ENCODE assay signal across 8 cellular contexts in genomic region chr7:151519765-151520418, GRCh38. TPM values are rescaled to one million over a fixed set of nuclear protein-coding genes. Genes with fewer than 3 reads are reported as not detected.
A peak's percentile ranks its signal among the peaks of the same experiment; 100 is the strongest.
DNase-seq lines count a peak whose midpoint lies in the region; ATAC-seq and TF ChIP-seq lines count a peak whose summit lies in the region.

A gene with protein sequence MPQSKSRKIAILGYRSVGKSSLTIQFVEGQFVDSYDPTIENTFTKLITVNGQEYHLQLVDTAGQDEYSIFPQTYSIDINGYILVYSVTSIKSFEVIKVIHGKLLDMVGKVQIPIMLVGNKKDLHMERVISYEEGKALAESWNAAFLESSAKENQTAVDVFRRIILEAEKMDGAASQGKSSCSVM (minus strand): TSS chr7:151519895. CDS start chr7:151519511, 384 bp downstream.

- peaks cover 6 to 19% of the 10 kb centered on the region in 2 experiments; a peak in 2 of 4 replicates for H3K4me1 ChIP-seq in SK-N-SH (ENCODE audit: control insufficient read depth in 1 of 2, insufficient read depth in 2 of 2, low read depth in 1 of 2, low read length in 1 of 2)

- H3K27ac Mint-ChIP-seq in activated naive CD4-positive, alpha-beta T cell treated with anti-CD3 and anti-CD28 coated beads, Interleukin-2, amount 50 U/mL, for 24 hours: peak within 1 kb of the TSS; percentile 98

- no peaks in the 10 kb centered on the region for H3K9me2 ChIP-seq in SK-N-SH

- H3K4me2 ChIP-seq in SK-N-SH: peak within 1 kb of the TSS; percentile 89

- peaks cover 45% of the 10 kb centered on the region for H3K79me2 ChIP-seq in SK-N-SH (ENCODE audit: insufficient read depth)

- H3K27ac ChIP-seq in SK-N-SH (ENCODE audit: low read depth in 2 of 2, low read length in 1 of 2) (peak within 1 kb of the TSS; percentile 91 to 95), temporal lobe (ENCODE audit: low read depth, low read length) (peak within 1 kb of the TSS; percentile 89)

- no peaks in the 10 kb centered on the region for H3F3A ChIP-seq in SK-N-SH (replicated peaks; ENCODE audit: insufficient read depth)

- peaks cover 40% of the 10 kb centered on the region for H4K20me1 ChIP-seq in SK-N-SH (ENCODE audit: insufficient read depth)

- H3K9me3 Mint-ChIP-seq in activated naive CD4-positive, alpha-beta T cell treated with anti-CD3 and anti-CD28 coated beads, Interleukin-2, amount 50 U/mL, for 24 hours: no peaks in the 10 kb centered on the region

- H3K36me3 ChIP-seq in SK-N-SH (replicated peaks in 1 of 2; ENCODE audit: control insufficient read depth in 1 of 2, insufficient read depth in 2 of 2, low read length in 1 of 2): no peaks in the 10 kb centered on the region

- peaks cover 1% of the 10 kb centered on the region for H3K36me3 Mint-ChIP-seq in activated naive CD4-positive, alpha-beta T cell treated with anti-CD3 and anti-CD28 coated beads, Interleukin-2, amount 50 U/mL, for 24 hours

- peak within 1 kb of the TSS; percentile 88 for H3K9ac ChIP-seq in SK-N-SH

- TF ChIP-seq RAD21 in SK-N-SH (IDR thresholded peaks at IDR 0.05; ENCODE audit: low read length): no peak

- H3K4me1 Mint-ChIP-seq in activated naive CD4-positive, alpha-beta T cell treated with anti-CD3 and anti-CD28 coated beads, Interleukin-2, amount 50 U/mL, for 24 hours: peaks cover 34% of the 10 kb centered on the region

- TF ChIP-seq EP300 in SK-N-SH (IDR thresholded peaks at IDR 0.05; ENCODE audit: borderline replicate concordance in 1 of 2, low read depth in 1 of 2, low read length in 1 of 2): peak in 1 of 2 experiments; percentile 35; a peak in 1 of 4 replicates

- POLR2A ChIA-PET in SK-N-SH (lab: Yijun Ruan, JAX): interaction anchor here (0.9 to 2.7 kb wide), 2 partner anchors 19 to 110 kb away, joined by 3 to 9 read pairs; partner anchors contain the start of gene WDR86

- DNase-seq in GM04503 (ENCODE audit: low read depth): peak; percentile 95
- DNase-seq in NCI-H1048 (lab: John Stamatoyannopoulos, UW): peak; percentile 96
- DNase-seq in SK-N-SH: peak; percentile 99
- peak; percentile 91 for DNase-seq in glomerular endothelial cell (ENCODE audit: extremely low read depth, low read depth, low spot score)
- peak; percentile 98 for DNase-seq in occipital lobe (lab: John Stamatoyannopoulos, UW)

- ATAC-seq in HG02571 (IDR thresholded peaks at IDR 0.05; ENCODE audit: unreplicated experiment): peak; percentile 69

- peak within 1 kb of the TSS; percentile 90 for H2AFZ ChIP-seq in SK-N-SH (ENCODE audit: low read depth)

- no peak for TF ChIP-seq CTCF in SK-N-SH (IDR thresholded peaks at IDR 0.05)

- no peaks in the 10 kb centered on the region for H3K27me3 Mint-ChIP-seq in activated naive CD4-positive, alpha-beta T cell treated with anti-CD3 and anti-CD28 coated beads, Interleukin-2, amount 50 U/mL, for 24 hours

- H3K27me3 ChIP-seq in SK-N-SH (ENCODE audit: insufficient read depth): no peaks in the 10 kb centered on the region

- H3K9me3 ChIP-seq in SK-N-SH: no peaks in the 10 kb centered on the region

- H3K4me3 Mint-ChIP-seq in activated naive CD4-positive, alpha-beta T cell treated with anti-CD3 and anti-CD28 coated beads, Interleukin-2, amount 50 U/mL, for 24 hours: peak within 1 kb of the TSS; percentile 96

- CTCF ChIA-PET in SK-N-SH (lab: Yijun Ruan, JAX): interaction anchor here (0.6 to 3.2 kb wide), 5 partner anchors 30 to 647 kb away, joined by 3 to 18 read pairs (median 4); no protein-coding TSS in a partner anchor

- under 1% methylated on average over 41 of the region's 66 CpGs for WGBS in SK-N-SH (ENCODE audit: low lambda C conversion rate)

- H3K4me3 ChIP-seq in SK-N-SH (ENCODE audit: low read depth in 2 of 2, low read length in 1 of 2): peak within 1 kb of the TSS; percentile 77 to 81

TF ChIP-seq in SK-N-SH, 30 proteins besides CTCF, POLR2A, EP300 and RAD21 (continues in another document):
- TF ChIP-seq SMC3 (IDR thresholded peaks at IDR 0.05; ENCODE audit: low read depth, low read length) (no peak), MEF2A (IDR thresholded peaks at IDR 0.05; ENCODE audit: borderline replicate concordance, low read depth) (peak; percentile 85), FOSL2 (IDR thresholded peaks at IDR 0.05; ENCODE audit: borderline replicate concordance, low read depth) (no peak), USF1 (IDR thresholded peaks at IDR 0.05; ENCODE audit: borderline replicate concordance, low read depth) (0 out of 2 replicates have a peak, but pooled peaks have one; percentile 20), TCF12 (IDR thresholded peaks at IDR 0.05) (peak; percentile 32; the same call in 1 of the 2 replicates), NFIC (IDR thresholded peaks at IDR 0.05; ENCODE audit: borderline replicate concordance) (no peak), GATA2 (CRISPR knock-in tag; IDR thresholded peaks at IDR 0.05) (no peak), REST (IDR thresholded peaks at IDR 0.05; ENCODE audit: low read depth, low read length) (no peak), MXI1 (IDR thresholded peaks at IDR 0.05; ENCODE audit: low read depth, low read length) (no peak), ZBTB33 (IDR thresholded peaks at IDR 0.05; ENCODE audit: borderline replicate concordance, low read depth) (no peak), YY1 (IDR thresholded peaks at IDR 0.05; ENCODE audit: low read depth) (no peak), JUND (IDR thresholded peaks at IDR 0.05) (no peak), TAF1 (IDR thresholded peaks at IDR 0.05; ENCODE audit: borderline replicate concordance, low read depth, low read length) (0 out of 2 replicates have a peak, but pooled peaks have one; percentile 54), TEAD4 (IDR thresholded peaks at IDR 0.05; ENCODE audit: borderline replicate concordance, insufficient read depth) (0 out of 2 replicates have a peak, but pooled peaks have one; percentile 46), SIN3A (IDR thresholded peaks at IDR 0.05; ENCODE audit: borderline replicate concordance, low read depth, low read length) (peak; percentile 15; the same call in 1 of the 2 replicates), CHD2 (IDR thresholded peaks at IDR 0.05; ENCODE audit: low read length, partially characterized antibody) (peak; percentile 67), POLR2AphosphoS5 (IDR thresholded peaks at IDR 0.05; ENCODE audit: low read depth, low read length) (peak; percentile 53; the same call in 1 of the 2 replicates), RXRA (IDR thresholded peaks at IDR 0.05; ENCODE audit: borderline replicate concordance, low read depth) (no peak), ELF1 (IDR thresholded peaks at IDR 0.05) (peak; percentile 46)

RNA-seq across cellular contexts. Expression of the gene that starts here (rescaled TPM):
- polyA plus RNA-seq in SK-N-SH (2012; rRNA removed): 87.3 and 90.5 TPM in 2 replicates
- polyA plus RNA-seq in SK-N-SH (2012; cell fraction: cytosol; rRNA removed): 116 and 169 TPM in 2 replicates
- 42.8 and 46.3 TPM in 2 replicates for polyA plus RNA-seq in SK-N-SH (2012; cell fraction: nucleus; rRNA removed)
- 79.2 and 84.9 TPM in 2 replicates for total RNA-seq in glomerular endothelial cell
- total RNA-seq in occipital lobe: 83.9 TPM
- total RNA-seq in temporal lobe: 68.1 TPM

Comparison
In these comparisons a context has a peak if more than half of its experiments do, and no peak if none do; other contexts are left out.
1. Peak in every context shown above with its lines: DNase-seq, ATAC-seq, H3K4me3 ChIP-seq and H3K27ac ChIP-seq.